ENCODE assay signal across 8 cellular contexts in the genomic region with DNA sequence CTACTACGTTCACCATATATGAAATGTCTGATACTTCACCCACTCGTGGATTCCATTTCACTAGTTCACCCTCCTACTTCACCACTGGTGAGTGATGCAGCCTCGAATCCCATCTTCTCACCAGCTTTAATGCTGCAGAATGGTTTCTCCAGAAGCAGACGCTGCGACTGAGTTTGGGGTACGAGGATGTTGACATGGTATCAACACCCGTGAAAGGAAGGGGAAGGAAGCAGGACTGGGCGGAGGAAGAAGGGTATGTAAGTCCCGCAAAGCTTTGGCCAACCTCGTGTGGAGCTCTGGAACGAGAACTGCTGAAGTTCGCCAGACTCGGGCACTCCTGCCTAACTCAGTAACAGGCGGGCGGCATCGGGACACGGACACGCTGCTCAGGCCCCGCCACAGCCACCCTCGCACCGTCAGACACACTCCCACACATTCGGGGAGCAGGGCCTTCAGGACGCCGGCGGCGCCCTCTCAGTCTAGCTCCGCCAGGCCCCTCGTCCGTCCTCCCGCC. TPM values are rescaled to one million over a fixed set of nuclear protein-coding genes. Genes with fewer than 3 reads are reported as not detected.
DNase-seq lines count a peak whose midpoint lies in the region; ATAC-seq and TF ChIP-seq lines count a peak whose summit lies in the region.

No MANE protein-coding gene starts in this region.

- 0% methylated on average over 30 of the region's 30 CpGs for WGBS in ovary, 3 donors

- no peaks in the 10 kb centered on the region for H3K9me3 ChIP-seq in ovary

- ATAC-seq in HG02623 (IDR thresholded peaks at IDR 0.05; ENCODE audit: unreplicated experiment), result peak; percentile 7

- H3K27me3 ChIP-seq in ovary, result no peaks in the 10 kb centered on the region

- no peaks in the 10 kb centered on the region for H3K36me3 ChIP-seq in ovary

- intact Hi-C loops in head of caudate nucleus (cut with DNase I) (no loop called here), ovary (cut with DNase I) (no loop called here)

- DNase-seq in activated effector memory CD4-positive, alpha-beta T cell treated with anti-CD3 and anti-CD28 coated beads, Interleukin-2, amount 50 U/mL, for 16 hours, result peak; percentile 78
- no peak for DNase-seq in activated effector memory CD4-positive, alpha-beta T cell treated with Interleukin-2 at 50 U/mL for 16 hours
- DNase-seq in NCI-H1092 (lab: John Stamatoyannopoulos, UW) (peak; percentile 9), head of caudate nucleus (peak in 28 of 42 donors; percentile 21 to 65 (median 46)), ovary (peak in 3 of 5 donors; percentile 28 to 72 (median 45)), 8988T (no peak)
- peak; percentile 38 for DNase-seq in activated naive CD4-positive, alpha-beta T cell treated with anti-CD3 and anti-CD28 coated beads, Interleukin-2, amount 50 U/mL, for 16 hours

- no peak for TF ChIP-seq POLR2A in ovary (IDR thresholded peaks at IDR 0.05)

- H3K27ac ChIP-seq in ovary, result peak overlapping the region; percentile 31 to 79

- peak overlapping the region; percentile 92 for H3K4me3 ChIP-seq in ovary

- TF ChIP-seq CTCF in ovary (IDR thresholded peaks at IDR 0.05), result no peak

- H3K4me1 ChIP-seq in ovary (ENCODE audit: insufficient read depth), result peaks cover 6% of the 10 kb centered on the region

- no peak for TF ChIP-seq EP300 in ovary (IDR thresholded peaks at IDR 0.05)

RNA-seq across cellular contexts. Expression of a gene that starts 0.8 kb away (rescaled TPM):
- 10 to 100 TPM; 27.0 to 40.3 (median 36.2) TPM for total RNA-seq in ovary
- polyA plus RNA-seq in ovary, result 10 to 100 TPM; 20.5 to 21.3 TPM

Comparison
In these comparisons a context has a peak if more than half of its experiments do, and no peak if none do; other contexts are left out.
1. DNase-seq: peak in activated effector memory CD4-positive, alpha-beta T cell treated with anti-CD3 and anti-CD28 coated beads, Interleukin-2, amount 50 U/mL, for 16 hours (single experiment), NCI-H1092 (single experiment), activated naive CD4-positive, alpha-beta T cell treated with anti-CD3 and anti-CD28 coated beads, Interleukin-2, amount 50 U/mL, for 16 hours (single experiment), head of caudate nucleus (28 of 42) and ovary (3 of 5); none in activated effector memory CD4-positive, alpha-beta T cell treated with Interleukin-2 at 50 U/mL for 16 hours (single experiment) and 8988T (single experiment).